Comparison of ENCODE assay signal across 8 cellular contexts in genomic region chr1:87325982-87326738, GRCh38. TPM values are rescaled to one million over a fixed set of nuclear protein-coding genes. Genes with fewer than 3 reads are reported as not detected.
DNase-seq lines count a peak whose midpoint lies in the region; ATAC-seq and TF ChIP-seq lines count a peak whose summit lies in the region.

No MANE protein-coding gene starts in this region.

- no peak for DNase-seq in CD14-positive monocyte (ENCODE audit: low spot score)
- peak; percentile 71 for DNase-seq in NCI-H2227 (lab: John Stamatoyannopoulos, UW; ENCODE audit: unreplicated experiment)
- peak; percentile 20 for DNase-seq in activated CD4-positive, alpha-beta T cell treated with anti-CD3 and anti-CD28 coated beads, Interleukin-2, amount 50 U/mL, for 1 hour
- DNase-seq in foreskin fibroblast: peak in 1 of 2 donors; percentile 71
- no peak for DNase-seq in retinal pigment epithelial cell (ENCODE audit: low read depth)

- H3K27me3 Mint-ChIP-seq in CD14-positive monocyte (ENCODE audit: low read depth in 3 of 3): peaks cover 0 to 4% (median 2%) of the 10 kb centered on the region in 3 donors

- H3K9me3 Mint-ChIP-seq in CD14-positive monocyte: no peaks in the 10 kb centered on the region

- peaks cover 15% of the 10 kb centered on the region for H3K4me1 Mint-ChIP-seq in CD14-positive monocyte

- intact Hi-C loops in CD14-positive monocyte (cut with micrococcal nuclease): no loop called here

- H3K4me3 ChIP-seq in foreskin fibroblast (ENCODE audit: low read depth in 1 of 2, low read length in 2 of 2) (no peak overlapping the region), retinal pigment epithelial cell (ENCODE audit: low read length) (no peak overlapping the region)

- no peak overlapping the region for H3K27ac Mint-ChIP-seq in CD14-positive monocyte

- ATAC-seq in GM18861 (IDR thresholded peaks at IDR 0.05; ENCODE audit: unreplicated experiment) (peak; percentile 17), HG03097 (IDR thresholded peaks at IDR 0.05; ENCODE audit: low FRiP score, unreplicated experiment) (no peak), HG03565 (IDR thresholded peaks at IDR 0.05; ENCODE audit: unreplicated experiment) (no peak)

- H3K36me3 Mint-ChIP-seq in CD14-positive monocyte: no peaks in the 10 kb centered on the region

- TF ChIP-seq CTCF in CD14-positive monocyte (IDR thresholded peaks at IDR 0.05) (peak; percentile 95), foreskin fibroblast (IDR thresholded peaks at IDR 0.05; ENCODE audit: low read depth, low read length) (peak; percentile 73), retinal pigment epithelial cell (conservative IDR thresholded peaks at IDR 0.05; ENCODE audit: low read depth, low read length) (peak; percentile 74)

- H3K4me3 Mint-ChIP-seq in CD14-positive monocyte: no peak overlapping the region

RNA-seq across cellular contexts. Expression of gene LMO4, which starts 2.5 kb away (rescaled TPM):
- polyA plus RNA-seq in CD14-positive monocyte: 10 to 100 TPM; 20.3 to 22.3 TPM

Comparison
In these comparisons a context has a peak if more than half of its experiments do, and no peak if none do; other contexts are left out.
1. DNase-seq: peak in NCI-H2227 (single experiment) and activated CD4-positive, alpha-beta T cell treated with anti-CD3 and anti-CD28 coated beads, Interleukin-2, amount 50 U/mL, for 1 hour (single experiment); none in CD14-positive monocyte (single experiment) and retinal pigment epithelial cell (single experiment).
2. Peak in every context shown above with its lines, with median percentiles within 50 percentile points of each other: CTCF ChIP-seq.